ENCODE assay signal across 1 cellular context in the genomic region with DNA sequence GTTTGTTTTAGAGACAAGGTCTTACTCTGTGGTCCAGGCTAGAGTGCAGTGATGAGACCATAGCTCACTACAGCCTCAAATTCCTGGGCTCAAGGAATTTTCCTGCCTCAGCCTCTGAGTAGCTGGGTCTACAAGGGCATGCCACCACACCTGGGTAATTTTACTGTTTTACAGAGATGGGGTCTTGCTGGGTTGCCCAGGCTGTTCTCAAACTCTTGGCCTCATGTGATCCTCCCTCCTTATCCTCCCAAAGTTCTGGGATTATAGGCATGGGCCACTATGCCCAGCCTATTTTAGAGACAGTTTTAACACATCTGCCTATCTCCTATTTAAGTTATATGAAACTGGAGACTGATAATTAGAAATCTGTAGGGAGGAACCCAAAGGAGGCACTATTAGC.
TF ChIP-seq lines count a peak whose summit lies in the region.

No MANE protein-coding gene starts in this region.

TF ChIP-seq in WTC11, 78 proteins besides CTCF, POLR2A, EP300 and RAD21 (continued from another document):
- TF ChIP-seq, protein P1, sequence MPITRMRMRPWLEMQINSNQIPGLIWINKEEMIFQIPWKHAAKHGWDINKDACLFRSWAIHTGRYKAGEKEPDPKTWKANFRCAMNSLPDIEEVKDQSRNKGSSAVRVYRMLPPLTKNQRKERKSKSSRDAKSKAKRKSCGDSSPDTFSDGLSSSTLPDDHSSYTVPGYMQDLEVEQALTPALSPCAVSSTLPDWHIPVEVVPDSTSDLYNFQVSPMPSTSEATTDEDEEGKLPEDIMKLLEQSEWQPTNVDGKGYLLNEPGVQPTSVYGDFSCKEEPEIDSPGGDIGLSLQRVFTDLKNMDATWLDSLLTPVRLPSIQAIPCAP (CRISPR knock-in tag; IDR thresholded peaks at IDR 0.05), result no peak
- TF ChIP-seq SMAD4 (CRISPR knock-in tag; IDR thresholded peaks at IDR 0.05) (no peak), EMX1 (CRISPR knock-in tag; IDR thresholded peaks at IDR 0.05) (no peak), CBFB (CRISPR knock-in tag; IDR thresholded peaks at IDR 0.05; ENCODE audit: low read depth) (no peak)
